In the genomic region with DNA sequence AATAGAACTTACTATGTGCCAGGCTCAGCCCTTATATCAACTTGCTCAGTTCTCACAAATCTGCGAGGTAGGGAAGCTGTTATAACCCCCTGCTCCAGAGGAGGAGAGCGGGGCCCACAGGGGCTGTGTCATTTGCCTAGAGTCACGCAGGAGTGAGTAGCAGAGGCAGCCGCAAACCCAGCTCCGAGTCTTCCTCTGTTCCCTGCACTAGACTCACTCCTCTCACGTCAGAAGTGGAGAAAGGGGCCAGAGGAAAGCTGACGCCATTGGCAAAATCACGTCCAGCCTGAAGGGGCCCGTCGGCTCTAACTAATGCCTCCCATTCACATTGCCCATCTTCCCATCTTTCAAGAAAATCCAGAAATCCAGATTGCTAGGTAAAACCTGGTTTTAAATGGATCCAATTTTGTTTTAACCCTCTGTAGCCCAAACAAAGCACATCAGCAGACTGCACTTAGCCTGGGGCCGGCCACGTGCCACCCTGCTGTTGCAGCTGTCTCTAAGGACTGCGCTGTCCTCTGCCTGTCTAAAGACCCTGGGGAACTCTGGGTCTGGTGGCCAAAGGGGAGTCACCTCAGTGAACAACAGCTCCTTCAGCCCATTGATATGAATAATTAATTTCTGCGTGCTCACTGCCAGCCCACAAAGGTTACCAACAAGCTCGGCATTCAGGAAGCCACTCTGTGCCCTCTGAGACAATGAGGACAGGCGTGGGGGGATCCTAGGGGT, we compare ENCODE assay signal across 2 cellular contexts.
TF ChIP-seq lines count a peak whose summit lies in the region.

No MANE protein-coding gene starts in this region.

TF ChIP-seq in H1, 55 proteins besides CTCF, POLR2A, EP300 and RAD21:
- TF ChIP-seq SP4 (IDR thresholded peaks at IDR 0.05; ENCODE audit: low read length), result no peak

TF ChIP-seq in HEK293T, 16 proteins besides CTCF, POLR2A, EP300 and RAD21:
- no peak for TF ChIP-seq SUZ12 (IDR thresholded peaks at IDR 0.05)
- TF ChIP-seq ZNF384 (IDR thresholded peaks at IDR 0.05), result no peak
- no peak for TF ChIP-seq BHLHE40 (IDR thresholded peaks at IDR 0.05; ENCODE audit: borderline replicate concordance)
